ENCODE assay signal across 29 cellular contexts in genomic region chr6:44663860-44664584, GRCh38.
A peak's percentile ranks its signal among the peaks of the same experiment; 100 is the strongest.
DNase-seq lines count a peak whose midpoint lies in the region; ATAC-seq and TF ChIP-seq lines count a peak whose summit lies in the region.
"Had no signal": no experiment of that assay in that cellular context is flagged by ENCODE, and none has a peak within 500 bp of the region (broad histone marks: within the 10 kb centered on the region; RNA-seq: fewer than 3 reads in every experiment).

No MANE protein-coding gene starts in this region.

- DNase-seq in WERI-Rb-1 = peak; percentile 20
- DNase-seq in mesendoderm = no peak
- DNase-seq in sciatic nerve (ENCODE audit: low spot score) = peak; percentile 13
- DNase-seq in stimulated activated CD4-positive, alpha-beta T cell treated with anti-CD3 and anti-CD28 coated beads, Interleukin-1b, Interleukin-23, amount 100 ng/mL, for 48 hours = no peak
- no peak for DNase-seq in activated gamma-delta T cell treated with Interleukin-2 at 50 U/mL for 16 hours
- DNase-seq in activated CD8-positive, alpha-beta memory T cell treated with anti-CD3 and anti-CD28 coated beads, Interleukin-2, amount 50 U/mL, for 48 hours = no peak
- DNase-seq: activated CD4-positive, alpha-beta T cell treated with anti-CD3 and anti-CD28 coated beads for 4 hours; activated CD8-positive, alpha-beta memory T cell treated with anti-CD3 and anti-CD28 coated beads for 24 hours; activated gamma-delta T cell; activated naive CD8-positive, alpha-beta T cell treated with anti-CD3 and anti-CD28 coated beads, Interleukin-2, amount 10 ng/mL, durations not matched to agents 7 days and 5 days; CD8-positive, alpha-beta T cell; central memory CD4-positive, alpha-beta T cell; dermis blood vessel endothelial cell; H7; head of caudate nucleus; NCI-H2029 treated with DMSO at 0.1 percent for 48 hours; NCI-H526 treated with DMSO at 0.1 percent for 48 hours; nephron progenitor cell; Peyer's patch; SHP77 treated with DMSO at 0.1 percent for 48 hours; spleen; stimulated activated naive CD8-positive, alpha-beta T cell treated with anti-CD3 and anti-CD28 coated beads, Interleukin-15, amount 100 ng/mL, for 72 hours; T-helper 9 cell had no signal

- peak overlapping the region; percentile 55 for H3K18ac ChIP-seq in mesendoderm (ENCODE audit: low read length)

- H3K4me1 ChIP-seq in HUES6 (ENCODE audit: control insufficient read depth, insufficient read depth, low read length) = peaks cover 80% of the 10 kb centered on the region
- peaks cover 33% of the 10 kb centered on the region for H3K4me1 ChIP-seq in mesendoderm (ENCODE audit: control insufficient read depth, low read depth, low read length)
- H3K4me1 ChIP-seq: BE2C, Peyer's patch, right atrium auricular region had no signal

- no peaks in the 10 kb centered on the region for H3K36me3 ChIP-seq in HUES6 (ENCODE audit: control insufficient read depth, insufficient read depth, low read length)
- H3K36me3 ChIP-seq in WERI-Rb-1 = no peaks in the 10 kb centered on the region
- no peaks in the 10 kb centered on the region for H3K36me3 ChIP-seq in mesendoderm (ENCODE audit: control insufficient read depth, insufficient read depth, low read length)
- H3K36me3 ChIP-seq: BE2C, Peyer's patch, right atrium auricular region, spleen, thyroid gland had no signal

- H3K4me3 ChIP-seq in HUES6 (ENCODE audit: low read depth, low read length) (no peak overlapping the region), WERI-Rb-1 (ENCODE audit: low read depth, low read length) (no peak overlapping the region), mesendoderm (ENCODE audit: low read length) (no peak overlapping the region)
- H3K4me3 ChIP-seq: Peyer's patch, right atrium auricular region, spleen, thyroid gland had no signal

- intact Hi-C loops in sciatic nerve (cut with DNase I) = no loop called here

- WGBS in mesendoderm (ENCODE audit: extremely low coverage, insufficient coverage, low lambda C conversion rate) = no CpG with 5 or more reads among the region's 9 CpGs

- no peak overlapping the region for H4K8ac ChIP-seq in mesendoderm (ENCODE audit: low read depth, low read length)

- H3K79me1 ChIP-seq in mesendoderm (ENCODE audit: low read length) = no peaks in the 10 kb centered on the region

- H4K5ac ChIP-seq in mesendoderm (ENCODE audit: low read length) = no peak overlapping the region

- H3K27me3 ChIP-seq in HUES6 (ENCODE audit: control insufficient read depth, insufficient read depth, low read length) (no peaks in the 10 kb centered on the region), WERI-Rb-1 (ENCODE audit: insufficient read depth, low read depth, severe bottlenecking) (no peaks in the 10 kb centered on the region), mesendoderm (ENCODE audit: insufficient read depth, low read length, poor library complexity) (no peaks in the 10 kb centered on the region)
- H3K27me3 ChIP-seq: BE2C, Peyer's patch, right atrium auricular region, thyroid gland had no signal

- H3K79me2 ChIP-seq in mesendoderm (ENCODE audit: control insufficient read depth, insufficient read depth, low read length) = no peaks in the 10 kb centered on the region

- H3K9ac ChIP-seq in HUES6 (ENCODE audit: low read length) (peak overlapping the region; percentile 70), mesendoderm (ENCODE audit: low read length) (no peak overlapping the region)
- H3K9ac ChIP-seq: KMS-11 had no signal

- peak overlapping the region; percentile 31 for H2BK5ac ChIP-seq in mesendoderm (ENCODE audit: low read length)

- H3K56ac ChIP-seq in mesendoderm (ENCODE audit: low read length) = peak overlapping the region; percentile 38

- H3K27ac ChIP-seq in HUES6 (ENCODE audit: low read depth, low read length) (0 out of 2 replicates have a peak overlapping the region, but pooled peaks have one; percentile 54), WERI-Rb-1 (no peak overlapping the region), mesendoderm (ENCODE audit: low read depth, low read length) (no peak overlapping the region)
- H3K27ac ChIP-seq: Peyer's patch, right atrium auricular region, spleen had no signal

- no peak for TF ChIP-seq CTCF in WERI-Rb-1 (IDR thresholded peaks at IDR 0.05; ENCODE audit: low read depth, low read length)

- H3K4ac ChIP-seq in mesendoderm (ENCODE audit: low read depth, low read length) = peak overlapping the region; percentile 83

- peak overlapping the region; percentile 79 for H2BK120ac ChIP-seq in mesendoderm (ENCODE audit: low read depth, low read length)

- no peak overlapping the region for H2BK15ac ChIP-seq in mesendoderm (replicated peaks; ENCODE audit: low read depth)

- H2AK5ac ChIP-seq in mesendoderm (ENCODE audit: low read length) = peak overlapping the region; percentile 76

- H3K4me2 ChIP-seq in mesendoderm (ENCODE audit: low read length) = no peak overlapping the region

- no peaks in the 10 kb centered on the region for H3K9me3 ChIP-seq in HUES6 (ENCODE audit: control insufficient read depth, insufficient read depth, low read depth, low read length)
- no peaks in the 10 kb centered on the region for H3K9me3 ChIP-seq in WERI-Rb-1 (ENCODE audit: severe bottlenecking)
- H3K9me3 ChIP-seq: BE2C, Peyer's patch, right atrium auricular region, spleen, thyroid gland had no signal

- ATAC-seq in sciatic nerve = no peak
- ATAC-seq: CD8-positive, alpha-beta T cell; esophagus mucosa; stimulated activated naive CD8-positive, alpha-beta T cell treated with anti-CD3 and anti-CD28 coated beads, Interleukin-15, amount 100 ng/mL, for 72 hours had no signal

- H3K23ac ChIP-seq in mesendoderm (ENCODE audit: low read length) = peak overlapping the region; percentile 6

Comparison
In these comparisons a context has a peak if more than half of its experiments do, and no peak if none do; other contexts are left out.
1. DNase-seq: peak in WERI-Rb-1 (single experiment) and sciatic nerve (single experiment); none in mesendoderm (single experiment), stimulated activated CD4-positive, alpha-beta T cell treated with anti-CD3 and anti-CD28 coated beads, Interleukin-1b, Interleukin-23, amount 100 ng/mL, for 48 hours (single experiment), activated gamma-delta T cell treated with Interleukin-2 at 50 U/mL for 16 hours (single experiment) and activated CD8-positive, alpha-beta memory T cell treated with anti-CD3 and anti-CD28 coated beads, Interleukin-2, amount 50 U/mL, for 48 hours (single experiment).